ENCODE assay signal across 33 cellular contexts in the genomic region with DNA sequence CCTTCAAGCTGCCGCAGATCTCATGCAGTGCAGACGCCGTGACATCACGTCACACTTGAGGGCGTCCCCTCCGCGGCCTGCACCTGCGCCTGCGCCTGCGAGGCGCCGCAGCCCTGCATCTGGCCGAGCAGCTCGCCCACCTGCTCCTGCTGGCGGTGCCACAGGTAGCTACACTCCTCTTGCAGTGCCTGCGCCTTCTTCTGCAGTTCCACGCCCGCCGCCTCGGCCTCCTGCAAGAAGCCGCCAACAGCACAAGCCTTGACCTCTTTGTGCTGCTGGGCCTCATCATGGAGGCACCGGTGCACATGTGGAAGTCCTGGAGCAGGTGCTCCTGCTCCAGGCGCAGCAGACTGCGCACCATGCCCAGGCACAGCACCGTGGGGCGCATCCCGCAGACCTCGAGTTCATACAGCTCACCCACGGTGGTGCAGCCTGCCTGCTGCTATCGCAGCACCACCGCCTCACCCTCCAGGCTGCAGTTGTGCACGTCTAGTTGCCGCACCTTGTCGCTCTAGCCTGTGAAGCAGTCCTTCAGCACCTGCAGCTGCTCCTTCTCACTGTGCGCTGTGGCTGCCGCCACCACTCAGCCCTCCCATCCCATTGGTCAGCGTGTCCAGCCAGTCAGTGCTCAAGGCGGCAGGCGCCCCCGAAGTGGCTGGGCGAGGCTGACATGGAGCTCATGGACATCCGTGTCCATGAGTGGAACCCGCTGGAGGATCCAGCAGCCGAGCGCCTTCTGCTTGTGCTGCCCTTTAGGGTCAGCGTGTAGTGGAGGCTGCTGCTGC. TPM values are rescaled to one million over a fixed set of nuclear protein-coding genes. Genes with fewer than 3 reads are reported as not detected.
"Had no signal": no experiment of that assay in that cellular context is flagged by ENCODE, and none has a peak within 500 bp of the region (broad histone marks: within the 10 kb centered on the region; RNA-seq: fewer than 3 reads in every experiment).

No MANE protein-coding gene starts in this region.

- H3K4me1 ChIP-seq: ascending aorta, gastroesophageal sphincter, psoas muscle, sigmoid colon, stomach, thyroid gland had no signal

- H3K36me3 ChIP-seq: ascending aorta, cardiac muscle cell, gastroesophageal sphincter, heart left ventricle, sigmoid colon, stomach, thyroid gland, upper lobe of right lung had no signal

- H3K4me3 ChIP-seq: ascending aorta, cardiac muscle cell, gastroesophageal sphincter, heart left ventricle, psoas muscle, sigmoid colon, stomach, thyroid gland, upper lobe of right lung had no signal

- ATAC-seq: gastroesophageal sphincter; heart left ventricle; naive thymus-derived CD4-positive, alpha-beta T cell; psoas muscle; stimulated activated naive B cell treated with anti-CD40 and anti-IgM and Interleukin-4, amounts not matched to agents 10 μg/mL and 1 μg/mL and 100 μg/mL, for 72 hours; upper lobe of right lung had no signal

- H3K4me3 Mint-ChIP-seq: activated CD4-positive, alpha-beta T cell treated with anti-CD3 and anti-CD28 coated beads, Interleukin-2, amount 10 ng/mL, durations not matched to agents 7 days and 5 days; activated naive CD8-positive, alpha-beta T cell treated with anti-CD3 and anti-CD28 coated beads, Interleukin-2, amount 10 ng/mL, durations not matched to agents 7 days and 5 days; brain; stimulated activated naive B cell treated with anti-CD40 and anti-IgM and Interleukin-4, amounts not matched to agents 10 μg/mL and 1 μg/mL and 100 μg/mL, for 72 hours had no signal

- H3K9me3 ChIP-seq: thyroid gland had no signal

- H3K27me3 Mint-ChIP-seq: activated CD4-positive, alpha-beta T cell treated with anti-CD3 and anti-CD28 coated beads, Interleukin-2, amount 10 ng/mL, durations not matched to agents 7 days and 5 days; activated naive CD8-positive, alpha-beta T cell treated with anti-CD3 and anti-CD28 coated beads, Interleukin-2, amount 10 ng/mL, durations not matched to agents 7 days and 5 days; naive thymus-derived CD4-positive, alpha-beta T cell; stimulated activated naive B cell treated with anti-CD40 and anti-IgM and Interleukin-4, amounts not matched to agents 10 μg/mL and 1 μg/mL and 100 μg/mL, for 72 hours had no signal

- DNase-seq: activated CD4-positive, alpha-beta T cell treated with anti-CD3 and anti-CD28 coated beads, Interleukin-2, amount 10 ng/mL, durations not matched to agents 7 days and 5 days; activated CD4-positive, CD25-positive, alpha-beta regulatory T cell treated with anti-CD3 and anti-CD28 coated beads, Interleukin-2, amount 50 U/mL, for 72 hours; activated gamma-delta T cell; activated naive CD8-positive, alpha-beta T cell treated with anti-CD3 and anti-CD28 coated beads, Interleukin-2, amount 10 ng/mL, durations not matched to agents 7 days and 5 days; cortex of kidney; heart left ventricle; hypothalamus; immature natural killer cell; kidney; midbrain; naive thymus-derived CD4-positive, alpha-beta T cell; nucleus accumbens; psoas muscle; sigmoid colon; small intestine; stimulated activated CD4-positive, alpha-beta T cell treated with anti-CD3 and anti-CD28 coated beads, Interleukin-1b, Interleukin-23, amount 100 ng/mL, for 48 hours; stimulated activated CD4-positive, alpha-beta T cell treated with anti-CD3 and anti-CD28 coated beads, Interleukin-4, amount 100 ng/mL, for 4 hours; stimulated activated CD8-positive, alpha-beta memory T cell treated with anti-CD3 and anti-CD28 coated beads, Interleukin-4, amount 100 ng/mL, for 48 hours; stimulated activated naive B cell treated with anti-CD40 and anti-IgM and Interleukin-4, amounts not matched to agents 10 μg/mL and 1 μg/mL and 100 μg/mL, for 72 hours; stomach; T-helper 1 cell; thyroid gland; upper lobe of right lung had no signal

- H3K27ac ChIP-seq: ascending aorta, cardiac muscle cell, gastroesophageal sphincter, heart left ventricle, parathyroid adenoma, psoas muscle, sigmoid colon, stomach, thyroid gland, upper lobe of right lung had no signal

- H3K27me3 ChIP-seq: ascending aorta, cardiac muscle cell, gastroesophageal sphincter, heart left ventricle, sigmoid colon, stomach, thyroid gland, upper lobe of right lung had no signal

RNA-seq across cellular contexts. Expression of a gene that starts 12.3 kb away (rescaled TPM):
- total RNA-seq: ascending aorta, cardiac muscle cell, chondrocyte, endothelial cell of umbilical vein, fibroblast of lung, fibroblast of villous mesenchyme had no signal
- polyA plus RNA-seq: cardiac muscle cell, endothelial cell of umbilical vein, fibroblast of lung, neural cell had no signal
